In genomic region chr19:16542045-16542893, GRCh38 we compare ENCODE assay signal across 8 cellular contexts.
DNase-seq lines count a peak whose midpoint lies in the region; ATAC-seq lines count a peak whose summit lies in the region.

TSS of gene CHERP (minus strand) at chr19:16542437. CDS start at chr19:16542378, 59 bp downstream.

- peaks cover 57% of the 10 kb centered on the region for H3K4me1 Mint-ChIP-seq in activated naive CD4-positive, alpha-beta T cell treated with anti-CD3 and anti-CD28 coated beads, Interleukin-2, amount 10 ng/mL, durations not matched to agents 7 days and 5 days

- peak within 1 kb of the TSS; percentile 72 for H3K27ac ChIP-seq in SK-N-MC

- peak; percentile 77 for ATAC-seq in HG02571 (IDR thresholded peaks at IDR 0.05; ENCODE audit: unreplicated experiment)

- H3K9me3 ChIP-seq in SK-N-MC (ENCODE audit: low read depth, low read length), result no peaks in the 10 kb centered on the region

- peak within 1 kb of the TSS; percentile 85 for H3K27ac Mint-ChIP-seq in activated naive CD4-positive, alpha-beta T cell treated with anti-CD3 and anti-CD28 coated beads, Interleukin-2, amount 10 ng/mL, durations not matched to agents 7 days and 5 days

- no peaks in the 10 kb centered on the region for H3K9me3 Mint-ChIP-seq in activated naive CD4-positive, alpha-beta T cell treated with anti-CD3 and anti-CD28 coated beads, Interleukin-2, amount 10 ng/mL, durations not matched to agents 7 days and 5 days

- peaks cover 42% of the 10 kb centered on the region for H3K36me3 ChIP-seq in SK-N-MC (ENCODE audit: insufficient read depth, low read length)

- H3K4me3 Mint-ChIP-seq in activated naive CD4-positive, alpha-beta T cell treated with anti-CD3 and anti-CD28 coated beads, Interleukin-2, amount 10 ng/mL, durations not matched to agents 7 days and 5 days, result peak within 1 kb of the TSS; percentile 87

- H3K4me3 ChIP-seq in SK-N-MC, result peak within 1 kb of the TSS; percentile 94

- DNase-seq in GM04504 (ENCODE audit: low read depth), result peak; percentile 80
- DNase-seq in NCI-H1048 (lab: John Stamatoyannopoulos, UW), result peak; percentile 82
- DNase-seq in SK-N-MC (ENCODE audit: low read depth, low spot score), result peak; percentile 44
- peak; percentile 96 for DNase-seq in activated naive CD4-positive, alpha-beta T cell treated with anti-CD3 and anti-CD28 coated beads, Interleukin-2, amount 10 ng/mL, durations not matched to agents 7 days and 5 days
- DNase-seq in germinal center (ENCODE audit: low spot score), result peak; percentile 93
- peak; percentile 51 for DNase-seq in non-pigmented ciliary epithelial cell (ENCODE audit: low read depth)
- DNase-seq in superior temporal gyrus (ENCODE audit: extremely low spot score), result peak; percentile 97

- peaks cover 35% of the 10 kb centered on the region for H3K36me3 Mint-ChIP-seq in activated naive CD4-positive, alpha-beta T cell treated with anti-CD3 and anti-CD28 coated beads, Interleukin-2, amount 10 ng/mL, durations not matched to agents 7 days and 5 days

- peak within 1 kb of the TSS; percentile 99 for H3K9ac ChIP-seq in SK-N-MC (ENCODE audit: insufficient read length)

- CTCF ChIA-PET in activated naive CD4-positive, alpha-beta T cell treated with anti-CD3 and anti-CD28 coated beads, Interleukin-2, amount 10 ng/mL, durations not matched to agents 7 days and 5 days (lab: Charles Lee), result interaction anchor here (0.8 to 1.3 kb wide), 2 partner anchors 24 to 70 kb away, joined by 3 to 4 read pairs; no protein-coding TSS in a partner anchor

- H3K27me3 Mint-ChIP-seq in activated naive CD4-positive, alpha-beta T cell treated with anti-CD3 and anti-CD28 coated beads, Interleukin-2, amount 10 ng/mL, durations not matched to agents 7 days and 5 days, result no peaks in the 10 kb centered on the region

Comparison
In these comparisons a context has a peak if more than half of its experiments do, and no peak if none do; other contexts are left out.
1. Peak in every context shown above with its lines: DNase-seq, ATAC-seq, H3K4me3 ChIP-seq and H3K27ac ChIP-seq.
2. DNase-seq: peak in every context shown above with its lines; median percentile 97 in superior temporal gyrus; 96 in activated naive CD4-positive, alpha-beta T cell treated with anti-CD3 and anti-CD28 coated beads, Interleukin-2, amount 10 ng/mL, durations not matched to agents 7 days and 5 days; 93 in germinal center; 82 in NCI-H1048; 80 in GM04504; 51 in non-pigmented ciliary epithelial cell; 44 in SK-N-MC.